In genomic region chr7:148804343-148805234, GRCh38 we compare ENCODE assay signal across 22 cellular contexts.
DNase-seq lines count a peak whose midpoint lies in the region; ATAC-seq and TF ChIP-seq lines count a peak whose summit lies in the region.
"Had no signal": no experiment of that assay in that cellular context is flagged by ENCODE, and none has a peak within 500 bp of the region (broad histone marks: within the 10 kb centered on the region; RNA-seq: fewer than 3 reads in every experiment).

No MANE protein-coding gene starts in this region.

- POLR2A ChIA-PET in activated CD4-positive, alpha-beta memory T cell treated with anti-CD3 and anti-CD28 coated beads for 36 hours (lab: Charles Lee) = no interaction called here

- in situ Hi-C loops in transverse colon (cut with MboI; ENCODE audit: low pct_ligation_motif_present in 1 of 4, low pct_unique_long_range_greater_than_20kb in 1 of 4, low sequenced_read_pairs in 3 of 4) = no loop called here

- ATAC-seq in activated T-cell treated with anti-CD3 and anti-CD28 coated beads, Interleukin-2, amount 50 U/mL, for 72 hours (replicated peaks in 1 of 2) = no peak
- ATAC-seq: activated CD4-positive, CD25-positive, alpha-beta regulatory T cell treated with anti-CD3 and anti-CD28 coated beads, Interleukin-2, amount 50 U/mL, for 24 hours; heart right ventricle; natural killer cell treated with Interleukin-12 subunit alpha and Interleukin-12 subunit beta and Interleukin-15 and Interleukin-18, amount 100 ng/mL, for 72 hours had no signal

- TF ChIP-seq EP300 in transverse colon (IDR thresholded peaks at IDR 0.05; ENCODE audit: low read depth) = no peak

- no peaks in the 10 kb centered on the region for H3K27me3 ChIP-seq in osteoblast (ENCODE audit: insufficient read depth, low read length)
- H3K27me3 ChIP-seq in transverse colon = no peaks in the 10 kb centered on the region
- H3K27me3 ChIP-seq: dorsolateral prefrontal cortex, heart right ventricle, sigmoid colon had no signal

- CTCF ChIA-PET in activated CD4-positive, alpha-beta memory T cell treated with anti-CD3 and anti-CD28 coated beads for 36 hours (lab: Charles Lee) = interaction anchor here (1.0 kb wide), 1 partner anchor 162 kb away, joined by 3 read pairs; no protein-coding TSS in a partner anchor

- H3K4me2 ChIP-seq in osteoblast (ENCODE audit: insufficient read depth, low read length) = no peak overlapping the region

- H3K4me3 ChIP-seq in osteoblast (ENCODE audit: insufficient read depth, low read length) = no peak overlapping the region
- no peak overlapping the region for H3K4me3 ChIP-seq in transverse colon
- H3K4me3 ChIP-seq: dorsolateral prefrontal cortex, heart right ventricle, sigmoid colon had no signal

- H3K36me3 Mint-ChIP-seq in activated T-cell treated with anti-CD3 and anti-CD28 coated beads, Interleukin-2, amount 50 U/mL, for 72 hours (ENCODE audit: insufficient read depth in 2 of 2) = peaks cover 8 to 18% of the 10 kb centered on the region in 2 donors
- peaks cover 45% of the 10 kb centered on the region for H3K36me3 Mint-ChIP-seq in activated CD4-positive, alpha-beta memory T cell treated with anti-CD3 and anti-CD28 coated beads for 36 hours

- no peaks in the 10 kb centered on the region for H3K9me3 Mint-ChIP-seq in activated T-cell treated with anti-CD3 and anti-CD28 coated beads, Interleukin-2, amount 50 U/mL, for 72 hours
- no peaks in the 10 kb centered on the region for H3K9me3 Mint-ChIP-seq in activated CD4-positive, alpha-beta memory T cell treated with anti-CD3 and anti-CD28 coated beads for 36 hours
- H3K9me3 Mint-ChIP-seq: natural killer cell treated with Interleukin-12 subunit alpha and Interleukin-12 subunit beta and Interleukin-15 and Interleukin-18, amount 100 ng/mL, for 72 hours had no signal

- 85 to 100% methylated on average over 1 to 10 of the region's 10 CpGs for WGBS in transverse colon (ENCODE audit: low coverage in 1 of 2), 2 donors

- H3K9me3 ChIP-seq in osteoblast (ENCODE audit: low read depth, low read length) (no peaks in the 10 kb centered on the region), transverse colon (no peaks in the 10 kb centered on the region)
- H3K9me3 ChIP-seq: heart right ventricle, sigmoid colon had no signal

- no peak overlapping the region for H3K4me3 Mint-ChIP-seq in activated T-cell treated with anti-CD3 and anti-CD28 coated beads, Interleukin-2, amount 50 U/mL, for 72 hours
- H3K4me3 Mint-ChIP-seq in activated CD4-positive, alpha-beta memory T cell treated with anti-CD3 and anti-CD28 coated beads for 36 hours = no peak overlapping the region
- H3K4me3 Mint-ChIP-seq: natural killer cell treated with Interleukin-12 subunit alpha and Interleukin-12 subunit beta and Interleukin-15 and Interleukin-18, amount 100 ng/mL, for 72 hours had no signal

- intact Hi-C loops in activated CD4-positive, alpha-beta memory T cell treated with anti-CD3 and anti-CD28 coated beads for 36 hours (cut with micrococcal nuclease) = loop anchor here (5.0 kb wide), 1 partner anchor 158 kb away; no protein-coding TSS in a partner anchor
- intact Hi-C loops in transverse colon (cut with DNase I; ENCODE audit: low total_unique reads) = no loop called here

- no peaks in the 10 kb centered on the region for H4K20me1 ChIP-seq in osteoblast (ENCODE audit: insufficient read depth, low read length)

- no peaks in the 10 kb centered on the region for H3K79me2 ChIP-seq in osteoblast (ENCODE audit: insufficient read depth, low read length)

- H3K4me1 Mint-ChIP-seq in activated T-cell treated with anti-CD3 and anti-CD28 coated beads, Interleukin-2, amount 50 U/mL, for 72 hours (ENCODE audit: low read depth) = peaks cover 7% of the 10 kb centered on the region
- peaks cover 6% of the 10 kb centered on the region for H3K4me1 Mint-ChIP-seq in activated CD4-positive, alpha-beta memory T cell treated with anti-CD3 and anti-CD28 coated beads for 36 hours (ENCODE audit: low read depth)

- H3K27me3 Mint-ChIP-seq in activated T-cell treated with anti-CD3 and anti-CD28 coated beads, Interleukin-2, amount 50 U/mL, for 72 hours (ENCODE audit: low read depth) = no peaks in the 10 kb centered on the region
- H3K27me3 Mint-ChIP-seq in activated CD4-positive, alpha-beta memory T cell treated with anti-CD3 and anti-CD28 coated beads for 36 hours = no peaks in the 10 kb centered on the region
- H3K27me3 Mint-ChIP-seq: natural killer cell treated with Interleukin-12 subunit alpha and Interleukin-12 subunit beta and Interleukin-15 and Interleukin-18, amount 100 ng/mL, for 72 hours had no signal

- DNase-seq in activated T-cell treated with anti-CD3 and anti-CD28 coated beads, Interleukin-2, amount 50 U/mL, for 72 hours = no peak
- DNase-seq in activated T-cell treated with anti-CD3 and anti-CD28 coated beads, Interleukin-2, amount 50 U/mL, for 48 hours = no peak
- no peak for DNase-seq in activated CD4-positive, alpha-beta memory T cell treated with anti-CD3 and anti-CD28 coated beads for 36 hours
- DNase-seq in osteoblast (ENCODE audit: insufficient read length, low spot score, missing footprints) = peak; percentile 62
- DNase-seq in T1000 (lab: John Stamatoyannopoulos, UW) = no peak
- no peak for DNase-seq in transverse colon
- DNase-seq: activated gamma-delta T cell treated with Interleukin-2 at 50 U/mL for 16 hours; dorsolateral prefrontal cortex; H7; heart right ventricle; IMR-90; midbrain; NCI-H1436; NCI-H2171 treated with DMSO at 0.1 percent for 48 hours; NCI-H526; sigmoid colon; stimulated activated CD4-positive, alpha-beta T cell treated with anti-CD3 and anti-CD28 coated beads, Interleukin-15, amount 100 ng/mL, for 24 hours had no signal

- peak overlapping the region; percentile 26 for H3K27ac Mint-ChIP-seq in activated T-cell treated with anti-CD3 and anti-CD28 coated beads, Interleukin-2, amount 50 U/mL, for 72 hours
- H3K27ac Mint-ChIP-seq in activated CD4-positive, alpha-beta memory T cell treated with anti-CD3 and anti-CD28 coated beads for 36 hours = peak overlapping the region; percentile 4
- H3K27ac Mint-ChIP-seq: natural killer cell treated with Interleukin-12 subunit alpha and Interleukin-12 subunit beta and Interleukin-15 and Interleukin-18, amount 100 ng/mL, for 72 hours had no signal

- no peak overlapping the region for H2AFZ ChIP-seq in osteoblast (ENCODE audit: low read length)

- H3K27ac ChIP-seq in osteoblast (ENCODE audit: low read depth, low read length) (no peak overlapping the region), transverse colon (no peak overlapping the region)
- H3K27ac ChIP-seq: C4-2B, dorsolateral prefrontal cortex, heart right ventricle, RWPE1, sigmoid colon had no signal

- peak; percentile 30 for TF ChIP-seq POLR2A in GM19193 (IDR thresholded peaks at IDR 0.05; ENCODE audit: extremely low read depth, insufficient read depth, insufficient read length)
- no peak for TF ChIP-seq POLR2A in transverse colon (IDR thresholded peaks at IDR 0.05)

- H3K36me3 ChIP-seq in osteoblast (ENCODE audit: insufficient read depth, low read length) = peaks cover 48% of the 10 kb centered on the region
- H3K36me3 ChIP-seq in transverse colon = peaks cover 0 to 24% (median 10%) of the 10 kb centered on the region in 4 donors

- TF ChIP-seq CTCF in osteoblast (IDR thresholded peaks at IDR 0.05; ENCODE audit: extremely low read depth, low read depth, low read length) (no peak), transverse colon (IDR thresholded peaks at IDR 0.05) (no peak)

- no peaks in the 10 kb centered on the region for H3K4me1 ChIP-seq in osteoblast (ENCODE audit: insufficient read depth, low read length)
- no peaks in the 10 kb centered on the region for H3K4me1 ChIP-seq in transverse colon
- H3K4me1 ChIP-seq: heart right ventricle, sigmoid colon had no signal
